ENCODE assay signal across 17 cellular contexts in genomic region chr4:1843852-1844251, GRCh38. TPM values are rescaled to one million over a fixed set of nuclear protein-coding genes. Genes with fewer than 3 reads are reported as not detected.
DNase-seq lines count a peak whose midpoint lies in the region; ATAC-seq and TF ChIP-seq lines count a peak whose summit lies in the region.
"Had no signal": no experiment of that assay in that cellular context is flagged by ENCODE, and none has a peak within 500 bp of the region (broad histone marks: within the 10 kb centered on the region; RNA-seq: fewer than 3 reads in every experiment).

No MANE protein-coding gene starts in this region.

- H3K27me3 ChIP-seq in psoas muscle (ENCODE audit: insufficient read depth in 3 of 3, low read length in 2 of 3) (no peaks in the 10 kb centered on the region), mammary epithelial cell (ENCODE audit: insufficient read depth, low read length) (no peaks in the 10 kb centered on the region)
- H3K27me3 ChIP-seq: foreskin keratinocyte, ovary had no signal

- H3K9me3 ChIP-seq in psoas muscle (no peaks in the 10 kb centered on the region), mammary epithelial cell (replicated peaks; ENCODE audit: insufficient read depth, low read length) (no peaks in the 10 kb centered on the region)
- H3K9me3 ChIP-seq: ovary had no signal

- no peak overlapping the region for H2AFZ ChIP-seq in mammary epithelial cell (ENCODE audit: low read depth, low read length)

- intact Hi-C loops in left cardiac atrium (cut with DNase I) = no loop called here
- intact Hi-C loops in psoas muscle (cut with DNase I) = no loop called here
- intact Hi-C loops in mammary epithelial cell (cut with micrococcal nuclease) = no loop called here

- in situ Hi-C loops in G401 (cut with HindIII; ENCODE audit: low sequenced_read_pairs) = no loop called here
- in situ Hi-C loops in ACHN (cut with HindIII; ENCODE audit: low pct_ligation_motif_present, low pct_unique_long_range_greater_than_20kb, low sequenced_read_pairs) = no loop called here
- in situ Hi-C loops in mammary epithelial cell (cut with MboI; ENCODE audit: low sequenced_read_pairs in 2 of 2) = no loop called here

- dilution Hi-C loops in mammary epithelial cell (cut with HindIII; ENCODE audit: low sequenced_read_pairs) = no loop called here

- H3K9ac ChIP-seq in mammary epithelial cell (ENCODE audit: insufficient read depth, low read length) = no peak overlapping the region

- peaks cover 2% of the 10 kb centered on the region for H4K20me1 ChIP-seq in mammary epithelial cell (ENCODE audit: insufficient read depth, low read length)

- TF ChIP-seq CTCF in psoas muscle (IDR thresholded peaks at IDR 0.05) = no peak
- TF ChIP-seq CTCF in mammary epithelial cell (conservative IDR thresholded peaks at IDR 0.05 in 1 of 2, IDR thresholded peaks at IDR 0.05 in 1 of 2; ENCODE audit: extremely low read depth in 1 of 2, insufficient read depth in 1 of 2, low read depth in 1 of 2, low read length in 2 of 2) = no peak

- BruUV-seq in mammary epithelial cell (replicated peaks; lab: Mats Ljungman, UMichigan) = no TSS peak

- peaks cover 75% of the 10 kb centered on the region for H3K79me2 ChIP-seq in mammary epithelial cell (ENCODE audit: insufficient read depth, low read length)

- H3K4me3 ChIP-seq in psoas muscle (no peak overlapping the region), mammary epithelial cell (replicated peaks in 1 of 3; ENCODE audit: insufficient read depth in 1 of 3, low read depth in 2 of 3, low read length in 3 of 3) (no peak overlapping the region)
- H3K4me3 ChIP-seq: ovary, SK-N-MC had no signal

- ATAC-seq in left cardiac atrium (peak; percentile 51 to 76), psoas muscle (peak; percentile 30 to 87 (median 78)), HG02970 (IDR thresholded peaks at IDR 0.05; ENCODE audit: low FRiP score, unreplicated experiment) (no peak)
- ATAC-seq: activated CD8-positive, alpha-beta T cell treated with anti-CD3 and anti-CD28 coated beads, Interleukin-2, amount 10 ng/mL, durations not matched to agents 7 days and 5 days; foreskin keratinocyte had no signal

- DNase-seq in G401 (ENCODE audit: low spot score) = peak; percentile 59
- DNase-seq in cerebellar cortex (ENCODE audit: low spot score) = peak; percentile 36
- DNase-seq in left cardiac atrium = peak; percentile 63
- peak in 1 of 2 donors; percentile 64 for DNase-seq in psoas muscle
- no peak for DNase-seq in ACHN
- DNase-seq in mammary epithelial cell = no peak
- no peak for DNase-seq in stimulated activated naive CD4-positive, alpha-beta T cell (lab: John Stamatoyannopoulos, UW)
- DNase-seq: activated CD8-positive, alpha-beta T cell treated with anti-CD3 and anti-CD28 coated beads, Interleukin-2, amount 10 ng/mL, durations not matched to agents 7 days and 5 days; aorta; foreskin keratinocyte; GF-D8; immature natural killer cell; NCI-H1694; NCI-H510A treated with DMSO at 0.1 percent for 48 hours; ovary had no signal

- no peak overlapping the region for H3K4me2 ChIP-seq in mammary epithelial cell (ENCODE audit: insufficient read depth, low read depth, low read length)

- H3K36me3 ChIP-seq in psoas muscle (ENCODE audit: insufficient read depth in 1 of 2, low read depth in 1 of 2) (peaks cover 5 to 82% of the 10 kb centered on the region in 2 donors), mammary epithelial cell (ENCODE audit: insufficient read depth, low read length) (peaks cover 8% of the 10 kb centered on the region)
- H3K36me3 ChIP-seq: ovary had no signal

- H3K27ac ChIP-seq in psoas muscle (no peak overlapping the region), mammary epithelial cell (ENCODE audit: insufficient read depth, low read depth, low read length) (no peak overlapping the region)
- H3K27ac ChIP-seq: foreskin keratinocyte, ovary, SK-N-MC had no signal

- CTCF ChIA-PET in mammary epithelial cell (lab: Charles Lee; ENCODE audit: low non-redundant PET) = no interaction called here

- WGBS in psoas muscle, 3 donors = 42 to 67% (median 45%) methylated on average over 10 of the region's 10 CpGs
- 74% methylated on average over 10 of the region's 10 CpGs for WGBS in mammary epithelial cell (ENCODE audit: low coverage, missing lambda C conversion rate)

- H3K4me1 ChIP-seq in psoas muscle (peaks cover 7% of the 10 kb centered on the region), mammary epithelial cell (ENCODE audit: insufficient read depth, low read length) (no peaks in the 10 kb centered on the region)
- H3K4me1 ChIP-seq: foreskin keratinocyte had no signal

RNA-seq across cellular contexts. Expression of gene LETM1, which starts 12.1 kb away (rescaled TPM):
- 67.5 and 83.2 TPM in 2 replicates for total RNA-seq in G401 (2014; rRNA removed; shearing (Covaris generic))
- 10 to 100 TPM; 37.2 to 50.5 TPM for total RNA-seq in left cardiac atrium
- total RNA-seq in psoas muscle = 10 to 100 TPM; 26.8 to 50.3 (median 40.1) TPM
- 10 to 100 TPM; 14.1 to 26.1 (median 25.1) TPM for polyA plus RNA-seq in psoas muscle
- total RNA-seq in mammary epithelial cell = 10 to 100 TPM; 71.2 to 79.6 TPM
- 31.8 TPM for polyA plus RNA-seq in mammary epithelial cell
- 71.2 TPM for polyA minus RNA-seq in mammary epithelial cell

RNA-seq across cellular contexts. Expression of gene NSD2, which starts 27.3 kb away (rescaled TPM):
- total RNA-seq in G401 (2014; rRNA removed; shearing (Covaris generic)) = 44.4 and 86.9 TPM in 2 replicates
- 10 to 100 TPM; 30.0 to 38.7 TPM for total RNA-seq in left cardiac atrium
- 10 to 100 TPM; 21.2 to 36.0 (median 25.2) TPM for total RNA-seq in psoas muscle
- 10 to 100 TPM in 1 of 3 donors, 1 to 10 TPM in 2; 5.6 to 19.2 (median 6.7) TPM for polyA plus RNA-seq in psoas muscle
- 10 to 100 TPM; 23.2 to 68.8 TPM for total RNA-seq in mammary epithelial cell
- 26.2 TPM for polyA plus RNA-seq in mammary epithelial cell
- polyA minus RNA-seq in mammary epithelial cell = 134 TPM

RNA-seq across cellular contexts. Expression of gene FGFR3, which starts 50.8 kb away (rescaled TPM):
- total RNA-seq in G401 (2014; rRNA removed; shearing (Covaris generic)) = 38.4 and 49.9 TPM in 2 replicates
- total RNA-seq in left cardiac atrium = 1 to 10 TPM; 1.6 to 5.4 TPM
- 1 to 10 TPM in 1 of 4 donors, under 1 TPM in 3; 0.17 to 1.1 (median 0.47) TPM for total RNA-seq in psoas muscle
- polyA plus RNA-seq in psoas muscle = under 1 TPM; 0.29 to 0.57 (median 0.30) TPM
- total RNA-seq in mammary epithelial cell = 1 to 10 TPM in 1 of 2 donors, under 1 TPM in 1; 0.67 to 6.2 TPM
- polyA plus RNA-seq in mammary epithelial cell = 3.8 TPM
- polyA minus RNA-seq in mammary epithelial cell = 2.1 TPM
- polyA plus RNA-seq: immature natural killer cell had no signal

Comparison
In these comparisons a context has a peak if more than half of its experiments do, and no peak if none do; other contexts are left out.
1. DNase-seq: peak in G401 (single experiment), cerebellar cortex (single experiment) and left cardiac atrium (single experiment); none in ACHN (single experiment), mammary epithelial cell (single experiment) and stimulated activated naive CD4-positive, alpha-beta T cell (0 of 6).